ENCODE assay signal across 34 cellular contexts in the genomic region with DNA sequence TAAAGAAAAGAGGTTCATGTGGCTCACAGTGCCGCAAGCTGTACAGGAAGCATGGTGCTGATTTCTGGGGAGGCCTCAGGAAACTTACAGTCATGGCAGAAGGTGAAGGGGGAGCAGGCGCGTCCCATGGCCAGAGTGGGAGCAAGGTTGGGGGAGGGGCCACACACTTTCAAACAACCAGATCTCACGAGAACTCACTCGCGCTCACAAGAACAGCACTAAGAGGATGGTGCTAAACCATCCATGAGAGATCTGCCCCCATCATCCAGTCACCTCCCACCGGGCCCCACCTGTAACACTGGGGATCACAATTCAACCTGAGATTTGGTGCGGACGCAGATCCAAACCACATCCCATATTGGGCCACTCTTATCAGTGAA.
"Had no signal": no experiment of that assay in that cellular context is flagged by ENCODE, and none has a peak within 500 bp of the region (broad histone marks: within the 10 kb centered on the region; RNA-seq: fewer than 3 reads in every experiment).

No MANE protein-coding gene starts in this region.

- H3K4me1 ChIP-seq: adrenal gland, breast epithelium, esophagus muscularis mucosa, foreskin keratinocyte, gastrocnemius medialis, heart left ventricle had no signal

- H3K9me3 ChIP-seq: adrenal gland, breast epithelium, esophagus muscularis mucosa, gastrocnemius medialis, heart left ventricle had no signal

- H3K27ac ChIP-seq: adrenal gland, breast epithelium, cardiac muscle cell, coronary artery, dorsolateral prefrontal cortex, esophagus muscularis mucosa, foreskin keratinocyte, gastrocnemius medialis, heart left ventricle had no signal

- H3K9me3 Mint-ChIP-seq: activated CD4-positive, alpha-beta memory T cell treated with anti-CD3 and anti-CD28 coated beads, Interleukin-2, amount 10 ng/mL, durations not matched to agents 7 days and 5 days; activated CD4-positive, alpha-beta T cell treated with anti-CD3 and anti-CD28 coated beads, Interleukin-2, amount 10 ng/mL, durations not matched to agents 7 days and 5 days; activated naive CD4-positive, alpha-beta T cell treated with anti-CD3 and anti-CD28 coated beads, Interleukin-2, amount 50 U/mL, for 24 hours; activated naive CD8-positive, alpha-beta T cell treated with anti-CD3 and anti-CD28 coated beads for 36 hours; activated naive CD8-positive, alpha-beta T cell treated with anti-CD3 and anti-CD28 coated beads, Interleukin-2, amount 50 U/mL, for 24 hours; activated T-cell treated with anti-CD3 and anti-CD28 coated beads, Interleukin-2, amount 50 U/mL, for 4 hours; activated T-helper 17 cell treated with anti-CD3 and anti-CD28 coated beads, Interleukin-2, amount 50 U/mL, for 72 hours; brain; dendritic cell treated with granulocyte-macrophage colony-stimulating factor and Interleukin-4, amounts not matched to agents 40 ng/mL and 50 ng/mL, for 4 days; endodermal cell had no signal

- H3K27me3 Mint-ChIP-seq: activated CD4-positive, alpha-beta T cell treated with anti-CD3 and anti-CD28 coated beads, Interleukin-2, amount 10 ng/mL, durations not matched to agents 7 days and 5 days; activated naive CD8-positive, alpha-beta T cell treated with anti-CD3 and anti-CD28 coated beads for 36 hours; brain had no signal

- H3K4me1 Mint-ChIP-seq: activated CD4-positive, alpha-beta memory T cell treated with anti-CD3 and anti-CD28 coated beads, Interleukin-2, amount 10 ng/mL, durations not matched to agents 7 days and 5 days; activated naive CD4-positive, alpha-beta T cell treated with anti-CD3 and anti-CD28 coated beads, Interleukin-2, amount 50 U/mL, for 24 hours; activated naive CD8-positive, alpha-beta T cell treated with anti-CD3 and anti-CD28 coated beads for 36 hours; activated naive CD8-positive, alpha-beta T cell treated with anti-CD3 and anti-CD28 coated beads, Interleukin-2, amount 50 U/mL, for 24 hours; activated T-helper 17 cell treated with anti-CD3 and anti-CD28 coated beads, Interleukin-2, amount 50 U/mL, for 72 hours had no signal

- H3K27me3 ChIP-seq: breast epithelium, cardiac muscle cell, dorsolateral prefrontal cortex had no signal

- H3K27ac Mint-ChIP-seq: activated CD4-positive, alpha-beta memory T cell treated with anti-CD3 and anti-CD28 coated beads, Interleukin-2, amount 10 ng/mL, durations not matched to agents 7 days and 5 days; activated CD4-positive, alpha-beta T cell treated with anti-CD3 and anti-CD28 coated beads, Interleukin-2, amount 10 ng/mL, durations not matched to agents 7 days and 5 days; activated naive CD8-positive, alpha-beta T cell treated with anti-CD3 and anti-CD28 coated beads for 36 hours; activated naive CD8-positive, alpha-beta T cell treated with anti-CD3 and anti-CD28 coated beads, Interleukin-2, amount 50 U/mL, for 24 hours; activated T-helper 17 cell treated with anti-CD3 and anti-CD28 coated beads, Interleukin-2, amount 50 U/mL, for 72 hours; brain; dendritic cell treated with granulocyte-macrophage colony-stimulating factor and Interleukin-4, amounts not matched to agents 40 ng/mL and 50 ng/mL, for 4 days; endodermal cell had no signal

- H3K4me3 ChIP-seq: adrenal gland, breast epithelium, cardiac muscle cell, coronary artery, dorsolateral prefrontal cortex, esophagus muscularis mucosa, gastrocnemius medialis, heart left ventricle had no signal

- H3K36me3 Mint-ChIP-seq: activated naive CD4-positive, alpha-beta T cell treated with anti-CD3 and anti-CD28 coated beads, Interleukin-2, amount 50 U/mL, for 24 hours; activated naive CD8-positive, alpha-beta T cell treated with anti-CD3 and anti-CD28 coated beads for 36 hours; brain had no signal

- H3K36me3 ChIP-seq: adrenal gland, breast epithelium, cardiac muscle cell, esophagus muscularis mucosa, gastrocnemius medialis, heart left ventricle had no signal

- H3K4me3 Mint-ChIP-seq: activated CD4-positive, alpha-beta memory T cell treated with anti-CD3 and anti-CD28 coated beads, Interleukin-2, amount 10 ng/mL, durations not matched to agents 7 days and 5 days; activated CD4-positive, alpha-beta T cell treated with anti-CD3 and anti-CD28 coated beads, Interleukin-2, amount 10 ng/mL, durations not matched to agents 7 days and 5 days; activated naive CD4-positive, alpha-beta T cell treated with anti-CD3 and anti-CD28 coated beads, Interleukin-2, amount 50 U/mL, for 24 hours; activated naive CD8-positive, alpha-beta T cell treated with anti-CD3 and anti-CD28 coated beads for 36 hours; activated naive CD8-positive, alpha-beta T cell treated with anti-CD3 and anti-CD28 coated beads, Interleukin-2, amount 50 U/mL, for 24 hours; activated T-cell treated with anti-CD3 and anti-CD28 coated beads, Interleukin-2, amount 50 U/mL, for 4 hours; activated T-helper 17 cell treated with anti-CD3 and anti-CD28 coated beads, Interleukin-2, amount 50 U/mL, for 72 hours; brain; dendritic cell treated with granulocyte-macrophage colony-stimulating factor and Interleukin-4, amounts not matched to agents 40 ng/mL and 50 ng/mL, for 4 days; endodermal cell had no signal

- ATAC-seq: activated naive CD8-positive, alpha-beta T cell treated with anti-CD3 and anti-CD28 coated beads, Interleukin-2, amount 50 U/mL, for 24 hours; activated T-cell treated with anti-CD3 and anti-CD28 coated beads, Interleukin-2, amount 50 U/mL, for 4 hours; activated T-helper 17 cell treated with anti-CD3 and anti-CD28 coated beads, Interleukin-2, amount 50 U/mL, for 72 hours; foreskin keratinocyte; gastrocnemius medialis; heart left ventricle had no signal

- DNase-seq: activated CD4-positive, alpha-beta memory T cell treated with anti-CD3 and anti-CD28 coated beads, Interleukin-2, amount 10 ng/mL, durations not matched to agents 7 days and 5 days; activated CD4-positive, alpha-beta T cell treated with anti-CD3 and anti-CD28 coated beads for 1 hour; activated CD4-positive, alpha-beta T cell treated with anti-CD3 and anti-CD28 coated beads for 4 hours; activated CD4-positive, alpha-beta T cell treated with anti-CD3 and anti-CD28 coated beads, Interleukin-2, amount 10 ng/mL, durations not matched to agents 7 days and 5 days; activated CD4-positive, alpha-beta T cell treated with anti-CD3 and anti-CD28 coated beads, Interleukin-2, amount 50 U/mL, for 4 hours; activated CD4-positive, CD25-positive, alpha-beta regulatory T cell; activated CD8-positive, alpha-beta memory T cell treated with anti-CD3 and anti-CD28 coated beads for 24 hours; activated effector memory CD4-positive, alpha-beta T cell treated with Interleukin-2 at 50 U/mL for 16 hours; activated gamma-delta T cell treated with Interleukin-2 at 50 U/mL for 16 hours; activated naive CD4-positive, alpha-beta T cell treated with Interleukin-2 at 50 U/mL for 16 hours; activated naive CD8-positive, alpha-beta T cell treated with anti-CD3 and anti-CD28 coated beads for 36 hours; activated naive CD8-positive, alpha-beta T cell treated with anti-CD3 and anti-CD28 coated beads, Interleukin-2, amount 50 U/mL, for 24 hours; activated T-cell treated with anti-CD3 and anti-CD28 coated beads, Interleukin-2, amount 50 U/mL, for 4 hours; adrenal gland; amygdala; central memory CD4-positive, alpha-beta T cell; cerebellar nuclear complex; dorsolateral prefrontal cortex; effector memory CD4-positive, alpha-beta T cell; erythroblast; foreskin keratinocyte; gastrocnemius medialis; glutamatergic neuron; heart left ventricle; T-helper 2 cell had no signal
